Comparison of ENCODE assay signal across 1 cellular context in the genomic region with DNA sequence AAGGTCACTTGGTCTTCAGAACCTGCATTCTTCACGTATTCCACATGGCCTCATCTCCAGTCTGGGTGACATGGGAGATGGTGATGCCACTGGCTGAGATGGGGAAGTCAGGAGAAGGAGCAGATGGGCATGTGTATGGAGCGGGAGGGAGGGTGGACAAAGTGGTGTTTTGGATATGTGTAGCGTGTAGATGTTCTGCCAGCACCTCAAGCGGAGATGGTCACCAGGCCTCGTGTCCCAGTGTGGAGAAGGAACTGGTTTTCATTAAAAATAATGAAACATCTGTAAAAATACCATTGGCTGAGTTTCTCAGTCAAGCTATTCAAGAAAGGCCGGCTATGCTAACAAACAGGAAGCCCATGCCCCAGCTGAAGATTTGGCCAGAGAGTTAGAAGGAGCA.
TF ChIP-seq lines count a peak whose summit lies in the region.

No MANE protein-coding gene starts in this region.

TF ChIP-seq in HepG2, 621 proteins besides CTCF, POLR2A, EP300 and RAD21 (continued from another document):
- TF ChIP-seq, protein P1, sequence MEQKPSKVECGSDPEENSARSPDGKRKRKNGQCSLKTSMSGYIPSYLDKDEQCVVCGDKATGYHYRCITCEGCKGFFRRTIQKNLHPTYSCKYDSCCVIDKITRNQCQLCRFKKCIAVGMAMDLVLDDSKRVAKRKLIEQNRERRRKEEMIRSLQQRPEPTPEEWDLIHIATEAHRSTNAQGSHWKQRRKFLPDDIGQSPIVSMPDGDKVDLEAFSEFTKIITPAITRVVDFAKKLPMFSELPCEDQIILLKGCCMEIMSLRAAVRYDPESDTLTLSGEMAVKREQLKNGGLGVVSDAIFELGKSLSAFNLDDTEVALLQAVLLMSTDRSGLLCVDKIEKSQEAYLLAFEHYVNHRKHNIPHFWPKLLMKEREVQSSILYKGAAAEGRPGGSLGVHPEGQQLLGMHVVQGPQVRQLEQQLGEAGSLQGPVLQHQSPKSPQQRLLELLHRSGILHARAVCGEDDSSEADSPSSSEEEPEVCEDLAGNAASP (CRISPR knock-in tag; IDR thresholded peaks at IDR 0.05; ENCODE audit: borderline replicate concordance), result no peak
- no peak for TF ChIP-seq KMT2A (CRISPR knock-in tag; IDR thresholded peaks at IDR 0.05)
- no peak for TF ChIP-seq TBX3 (IDR thresholded peaks at IDR 0.05; ENCODE audit: borderline replicate concordance)
- no peak for TF ChIP-seq ZNF781 (CRISPR knock-in tag; IDR thresholded peaks at IDR 0.05; ENCODE audit: borderline replicate concordance, not compliant biosample characterization)
- no peak for TF ChIP-seq ERF (CRISPR knock-in tag; IDR thresholded peaks at IDR 0.05)
- TF ChIP-seq CBX1 (IDR thresholded peaks at IDR 0.05; ENCODE audit: low read depth), result no peak
